15 cellular contexts compared by ENCODE assay signal in the genomic region with DNA sequence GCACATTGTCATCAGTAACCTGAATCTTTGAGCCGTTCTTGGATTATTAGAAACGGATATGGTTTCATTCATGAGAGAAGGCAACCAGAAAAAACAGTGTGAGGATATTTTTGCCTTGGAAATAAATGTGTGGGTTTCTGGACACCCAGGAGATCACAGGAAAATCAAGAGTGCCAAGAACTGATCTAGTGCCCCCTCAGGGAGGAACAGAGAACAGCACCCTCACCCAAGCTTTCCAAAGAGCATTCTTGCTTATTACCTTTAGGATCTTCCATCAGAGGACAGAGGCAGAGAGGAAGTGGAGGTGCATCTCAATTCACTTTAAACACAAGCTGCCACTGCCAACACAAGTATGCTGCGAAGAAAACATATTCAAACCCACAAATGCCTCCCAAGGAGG.
DNase-seq lines count a peak whose midpoint lies in the region; ATAC-seq and TF ChIP-seq lines count a peak whose summit lies in the region.
"Had no signal": no experiment of that assay in that cellular context is flagged by ENCODE, and none has a peak within 500 bp of the region (broad histone marks: within the 10 kb centered on the region; RNA-seq: fewer than 3 reads in every experiment).

No MANE protein-coding gene starts in this region.

- peak; percentile 32 for TF ChIP-seq CTCF in MCF 10A (IDR thresholded peaks at IDR 0.05; ENCODE audit: unreplicated experiment)
- TF ChIP-seq CTCF in breast epithelium (IDR thresholded peaks at IDR 0.05) = no peak
- peak; percentile 59 for TF ChIP-seq CTCF in OCI-LY7 (conservative IDR thresholded peaks at IDR 0.05; ENCODE audit: low read length)

- H3K4me2 ChIP-seq in OCI-LY7 (ENCODE audit: low read length) = no peak overlapping the region

- H3K36me3 ChIP-seq in breast epithelium (no peaks in the 10 kb centered on the region), OCI-LY7 (ENCODE audit: insufficient read depth, low read length) (no peaks in the 10 kb centered on the region)
- no peaks in the 10 kb centered on the region for H3K36me3 ChIP-seq in CD4-positive, alpha-beta memory T cell (ENCODE audit: insufficient read depth, low read length)
- H3K36me3 ChIP-seq: tibial nerve had no signal

- H3K9me3 ChIP-seq in breast epithelium (no peaks in the 10 kb centered on the region), OCI-LY7 (ENCODE audit: low read length) (no peaks in the 10 kb centered on the region)
- H3K9me3 ChIP-seq in CD4-positive, alpha-beta memory T cell (ENCODE audit: control insufficient read depth in 1 of 2, low read length in 2 of 2) = no peaks in the 10 kb centered on the region
- H3K9me3 ChIP-seq: tibial nerve had no signal

- H2AFZ ChIP-seq in OCI-LY7 (ENCODE audit: low read length) = no peak overlapping the region

- H3K9me3 Mint-ChIP-seq in MCF 10A (ENCODE audit: unreplicated experiment) = no peaks in the 10 kb centered on the region
- H3K9me3 Mint-ChIP-seq in CD4-positive, alpha-beta memory T cell = peaks cover 4 to 21% (median 11%) of the 10 kb centered on the region in 8 donors

- ATAC-seq in GM18505 (IDR thresholded peaks at IDR 0.05; ENCODE audit: unreplicated experiment) = no peak
- no peak for ATAC-seq in HG03025 (IDR thresholded peaks at IDR 0.05; ENCODE audit: low FRiP score, unreplicated experiment)
- ATAC-seq: activated CD8-positive, alpha-beta memory T cell treated with anti-CD3 and anti-CD28 coated beads, Interleukin-2, amount 10 ng/mL, durations not matched to agents 7 days and 5 days had no signal

- H3K27ac ChIP-seq in breast epithelium (no peak overlapping the region), OCI-LY7 (ENCODE audit: low read depth, low read length, poor library complexity, severe bottlenecking) (no peak overlapping the region)
- H3K27ac ChIP-seq in CD4-positive, alpha-beta memory T cell (ENCODE audit: low read depth, low read length) = no peak overlapping the region
- H3K27ac ChIP-seq: coronary artery, tibial nerve had no signal

- no peak overlapping the region for H3K27ac Mint-ChIP-seq in MCF 10A (ENCODE audit: low read depth, unreplicated experiment)
- no peak overlapping the region for H3K27ac Mint-ChIP-seq in CD4-positive, alpha-beta memory T cell
- H3K27ac Mint-ChIP-seq: activated CD8-positive, alpha-beta memory T cell treated with anti-CD3 and anti-CD28 coated beads, Interleukin-2, amount 10 ng/mL, durations not matched to agents 7 days and 5 days; naive B cell had no signal

- DNase-seq in MCF 10A (ENCODE audit: unreplicated experiment) = peak; percentile 27
- DNase-seq in breast epithelium (ENCODE audit: low spot score in 2 of 2) = no peak
- peak; percentile 1 for DNase-seq in OCI-LY7 (ENCODE audit: low spot score)
- DNase-seq in iPS DF 19.7 (ENCODE audit: low read depth, low spot score) = peak; percentile 38
- no peak for DNase-seq in NCI-H187 treated with DMSO at 0.1 percent for 48 hours (lab: John Stamatoyannopoulos, UW)
- DNase-seq in CD4-positive, alpha-beta memory T cell = no peak
- DNase-seq: activated CD8-positive, alpha-beta memory T cell treated with anti-CD3 and anti-CD28 coated beads, Interleukin-2, amount 10 ng/mL, durations not matched to agents 7 days and 5 days; EL; islet precursor cell; naive B cell; NCI-H2029 had no signal

- intact Hi-C loops in MCF 10A (cut with micrococcal nuclease) (no loop called here), breast epithelium (cut with DNase I; ENCODE audit: low total_unique reads) (no loop called here), OCI-LY7 (cut with micrococcal nuclease; ENCODE audit: unreplicated experiment) (no loop called here)
- intact Hi-C loops in CD4-positive, alpha-beta memory T cell (cut with micrococcal nuclease) = no loop called here

- no peaks in the 10 kb centered on the region for H3K79me2 ChIP-seq in OCI-LY7 (ENCODE audit: insufficient read depth, low read depth, low read length)

- no peaks in the 10 kb centered on the region for H3K9me2 ChIP-seq in OCI-LY7 (ENCODE audit: insufficient read depth, low read length)

- peaks cover 13% of the 10 kb centered on the region for H3K27me3 Mint-ChIP-seq in MCF 10A (ENCODE audit: insufficient read depth, unreplicated experiment)
- H3K27me3 Mint-ChIP-seq in CD4-positive, alpha-beta memory T cell = no peaks in the 10 kb centered on the region
- H3K27me3 Mint-ChIP-seq: activated CD8-positive, alpha-beta memory T cell treated with anti-CD3 and anti-CD28 coated beads, Interleukin-2, amount 10 ng/mL, durations not matched to agents 7 days and 5 days; naive B cell had no signal

- H3K4me1 ChIP-seq in breast epithelium = no peaks in the 10 kb centered on the region
- no peaks in the 10 kb centered on the region for H3K4me1 ChIP-seq in OCI-LY7 (ENCODE audit: insufficient read depth, low read length, poor library complexity, severe bottlenecking)
- no peaks in the 10 kb centered on the region for H3K4me1 ChIP-seq in CD4-positive, alpha-beta memory T cell (ENCODE audit: insufficient read depth, low read length)
- H3K4me1 ChIP-seq: tibial nerve had no signal

- no peaks in the 10 kb centered on the region for H3K27me3 ChIP-seq in breast epithelium
- no peaks in the 10 kb centered on the region for H3K27me3 ChIP-seq in CD4-positive, alpha-beta memory T cell (ENCODE audit: insufficient read depth, low read length)
- H3K27me3 ChIP-seq: tibial nerve had no signal

- BruUV-seq in MCF 10A (replicated peaks; lab: Mats Ljungman, UMichigan) (no TSS peak), OCI-LY7 (replicated peaks; lab: Mats Ljungman, UMichigan) (no TSS peak)

- CTCF ChIA-PET in MCF 10A (lab: Yijun Ruan, JAX) (interaction anchor here (0.9 kb wide), 1 partner anchor 18 kb away, joined by 3 read pairs; no protein-coding TSS in a partner anchor), OCI-LY7 (lab: Charles Lee; ENCODE audit: unreplicated experiment) (no interaction called here)
- CTCF ChIA-PET in CD4-positive, alpha-beta memory T cell (lab: Charles Lee; ENCODE audit: partially characterized antibody) = no interaction called here

- H3K4me3 Mint-ChIP-seq in MCF 10A (ENCODE audit: unreplicated experiment) = no peak overlapping the region
- H3K4me3 Mint-ChIP-seq in CD4-positive, alpha-beta memory T cell = no peak overlapping the region
- H3K4me3 Mint-ChIP-seq: activated CD8-positive, alpha-beta memory T cell treated with anti-CD3 and anti-CD28 coated beads, Interleukin-2, amount 10 ng/mL, durations not matched to agents 7 days and 5 days; naive B cell had no signal

- POLR2A ChIA-PET in MCF 10A (lab: Yijun Ruan, JAX) = no interaction called here
- POLR2A ChIA-PET in OCI-LY7 (lab: Charles Lee) = no interaction called here
- POLR2A ChIA-PET in CD4-positive, alpha-beta memory T cell (lab: Charles Lee; ENCODE audit: partially characterized antibody) = no interaction called here

- H3K4me3 ChIP-seq in breast epithelium = no peak overlapping the region
- H3K4me3 ChIP-seq in OCI-LY7 (ENCODE audit: low read depth, low read length, poor library complexity, severe bottlenecking) = no peak overlapping the region
- H3K4me3 ChIP-seq in CD4-positive, alpha-beta memory T cell (ENCODE audit: low read length in 2 of 2) = no peak overlapping the region
- H3K4me3 ChIP-seq: coronary artery, tibial nerve had no signal

- no peaks in the 10 kb centered on the region for H3K36me3 Mint-ChIP-seq in MCF 10A (ENCODE audit: insufficient read depth, unreplicated experiment)
- no peaks in the 10 kb centered on the region for H3K36me3 Mint-ChIP-seq in CD4-positive, alpha-beta memory T cell
- H3K36me3 Mint-ChIP-seq: activated CD8-positive, alpha-beta memory T cell treated with anti-CD3 and anti-CD28 coated beads, Interleukin-2, amount 10 ng/mL, durations not matched to agents 7 days and 5 days; naive B cell had no signal

- no peaks in the 10 kb centered on the region for H3K4me1 Mint-ChIP-seq in MCF 10A (ENCODE audit: insufficient read depth, unreplicated experiment)
- no peaks in the 10 kb centered on the region for H3K4me1 Mint-ChIP-seq in CD4-positive, alpha-beta memory T cell
- H3K4me1 Mint-ChIP-seq: activated CD8-positive, alpha-beta memory T cell treated with anti-CD3 and anti-CD28 coated beads, Interleukin-2, amount 10 ng/mL, durations not matched to agents 7 days and 5 days; naive B cell had no signal

- H4K20me1 ChIP-seq in OCI-LY7 (ENCODE audit: insufficient read depth, low read length) = no peaks in the 10 kb centered on the region

- no peak for TF ChIP-seq POLR2A in breast epithelium (IDR thresholded peaks at IDR 0.05)
- no peak for TF ChIP-seq POLR2A in GM18505 (IDR thresholded peaks at IDR 0.05; ENCODE audit: borderline replicate concordance, extremely low read depth, insufficient read depth, insufficient read length)

Comparison
In these comparisons a context has a peak if more than half of its experiments do, and no peak if none do; other contexts are left out.
1. DNase-seq: peak in MCF 10A (single experiment), OCI-LY7 (single experiment) and iPS DF 19.7 (single experiment); none in breast epithelium (0 of 2), NCI-H187 treated with DMSO at 0.1 percent for 48 hours (single experiment) and CD4-positive, alpha-beta memory T cell (0 of 5).
2. CTCF ChIP-seq: peak in MCF 10A (single experiment) and OCI-LY7 (single experiment); none in breast epithelium (0 of 3).